ENCODE assay signal across 8 cellular contexts in the genomic region with DNA sequence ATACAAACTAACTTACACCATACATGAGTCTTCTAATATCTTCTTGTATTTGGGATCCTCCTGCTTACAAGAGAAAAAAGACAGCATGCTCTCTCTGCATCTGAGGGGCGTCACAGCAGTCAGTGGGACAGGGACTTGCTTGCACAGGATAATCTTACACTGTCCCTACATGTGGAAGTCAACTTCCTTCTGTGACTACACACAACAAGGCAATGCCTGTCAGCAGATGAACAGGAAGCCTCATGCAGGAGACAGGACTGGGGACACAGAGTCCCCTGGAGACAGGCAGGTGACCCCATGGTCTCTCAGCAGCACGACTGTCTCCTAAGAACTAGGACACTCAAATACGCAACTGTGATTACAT. TPM values are rescaled to one million over a fixed set of nuclear protein-coding genes. Genes with fewer than 3 reads are reported as not detected.
A peak's percentile ranks its signal among the peaks of the same experiment; 100 is the strongest.
DNase-seq lines count a peak whose midpoint lies in the region; ATAC-seq and TF ChIP-seq lines count a peak whose summit lies in the region.

No MANE protein-coding gene starts in this region.

- peak overlapping the region; percentile 10 for H3K4me3 Mint-ChIP-seq in natural killer cell
- H3K4me3 Mint-ChIP-seq in natural killer cell treated with Interleukin-12 subunit alpha and Interleukin-12 subunit beta and Interleukin-15 and Interleukin-18, amount 100 ng/mL, for 72 hours: no peak overlapping the region
- H3K4me3 Mint-ChIP-seq in central memory CD8-positive, alpha-beta T cell: no peak overlapping the region

- H3K36me3 Mint-ChIP-seq in natural killer cell: no peaks in the 10 kb centered on the region
- H3K36me3 Mint-ChIP-seq in natural killer cell treated with Interleukin-12 subunit alpha and Interleukin-12 subunit beta and Interleukin-15 and Interleukin-18, amount 100 ng/mL, for 72 hours: no peaks in the 10 kb centered on the region
- peaks cover 18% of the 10 kb centered on the region for H3K36me3 Mint-ChIP-seq in central memory CD8-positive, alpha-beta T cell (ENCODE audit: insufficient read depth)

- peak overlapping the region; percentile 31 for H3K9ac ChIP-seq in mesendoderm (ENCODE audit: low read length)

- no peak overlapping the region for H3K4me2 ChIP-seq in mesendoderm (ENCODE audit: low read length)

- TF ChIP-seq CTCF in natural killer cell (IDR thresholded peaks at IDR 0.05): no peak
- TF ChIP-seq CTCF in uterus (IDR thresholded peaks at IDR 0.05): no peak

- peak overlapping the region; percentile 69 for H3K56ac ChIP-seq in mesendoderm (ENCODE audit: low read length)

- H3K4me1 ChIP-seq in mesendoderm (ENCODE audit: control insufficient read depth, low read depth, low read length): peaks cover 21% of the 10 kb centered on the region
- peaks cover 0 to 8% of the 10 kb centered on the region in 2 donors for H3K4me1 ChIP-seq in uterus

- H4K5ac ChIP-seq in mesendoderm (ENCODE audit: low read length): no peak overlapping the region

- peaks cover 59 to 62% of the 10 kb centered on the region in 2 donors for H3K4me1 Mint-ChIP-seq in natural killer cell
- H3K4me1 Mint-ChIP-seq in natural killer cell treated with Interleukin-12 subunit alpha and Interleukin-12 subunit beta and Interleukin-15 and Interleukin-18, amount 100 ng/mL, for 72 hours (ENCODE audit: low read depth in 2 of 2): peaks cover 38 to 47% of the 10 kb centered on the region in 2 donors
- H3K4me1 Mint-ChIP-seq in central memory CD8-positive, alpha-beta T cell: peaks cover 61% of the 10 kb centered on the region

- no peaks in the 10 kb centered on the region for H3K9me3 ChIP-seq in uterus

- H3K4me3 ChIP-seq in mesendoderm (ENCODE audit: low read length): no peak overlapping the region
- peak overlapping the region in 1 of 2 donors; percentile 2 for H3K4me3 ChIP-seq in uterus

- H3K27ac Mint-ChIP-seq in natural killer cell: peak overlapping the region; percentile 29 to 68
- peak overlapping the region in 1 of 2 donors; percentile 66 for H3K27ac Mint-ChIP-seq in natural killer cell treated with Interleukin-12 subunit alpha and Interleukin-12 subunit beta and Interleukin-15 and Interleukin-18, amount 100 ng/mL, for 72 hours
- H3K27ac Mint-ChIP-seq in central memory CD8-positive, alpha-beta T cell (ENCODE audit: low read depth): peak overlapping the region; percentile 34

- peak overlapping the region; percentile 11 for H3K18ac ChIP-seq in mesendoderm (ENCODE audit: low read length)

- H3K79me2 ChIP-seq in mesendoderm (ENCODE audit: control insufficient read depth, insufficient read depth, low read length): peaks cover 34% of the 10 kb centered on the region

- no peak overlapping the region for H4K8ac ChIP-seq in mesendoderm (ENCODE audit: low read depth, low read length)

- H3K36me3 ChIP-seq in mesendoderm (ENCODE audit: control insufficient read depth, insufficient read depth, low read length): no peaks in the 10 kb centered on the region
- no peaks in the 10 kb centered on the region for H3K36me3 ChIP-seq in uterus

- DNase-seq in natural killer cell (no peak), mesendoderm (no peak), uterus (no peak), 8988T (no peak)
- DNase-seq in natural killer cell treated with Interleukin-12 subunit alpha and Interleukin-12 subunit beta and Interleukin-15 and Interleukin-18, amount 100 ng/mL, for 72 hours (ENCODE audit: low spot score): no peak
- no peak for DNase-seq in central memory CD8-positive, alpha-beta T cell (ENCODE audit: low spot score in 2 of 2)

- no CpG with 5 or more reads among the region's 3 CpGs for WGBS in mesendoderm (ENCODE audit: extremely low coverage, insufficient coverage, low lambda C conversion rate)

- H2BK15ac ChIP-seq in mesendoderm (replicated peaks; ENCODE audit: low read depth): no peak overlapping the region

- peak overlapping the region; percentile 28 for H2BK5ac ChIP-seq in mesendoderm (ENCODE audit: low read length)

- H3K79me1 ChIP-seq in mesendoderm (ENCODE audit: low read length): peaks cover 26% of the 10 kb centered on the region

- ATAC-seq in natural killer cell (peak in 1 of 3 donors; percentile 45), HG03097 (IDR thresholded peaks at IDR 0.05; ENCODE audit: low FRiP score, unreplicated experiment) (no peak), GM19397 (IDR thresholded peaks at IDR 0.05; ENCODE audit: unreplicated experiment) (no peak)
- no peak for ATAC-seq in natural killer cell treated with Interleukin-12 subunit alpha and Interleukin-12 subunit beta and Interleukin-15 and Interleukin-18, amount 100 ng/mL, for 72 hours
- no peak for ATAC-seq in central memory CD8-positive, alpha-beta T cell (replicated peaks; ENCODE audit: extremely low read depth, poor library complexity, severe bottlenecking)

- H3K27ac ChIP-seq in mesendoderm (ENCODE audit: low read depth, low read length) (peak overlapping the region; percentile 39), uterus (peak overlapping the region; percentile 31 to 59)

- TF ChIP-seq POLR2A in uterus (IDR thresholded peaks at IDR 0.05): no peak

- no peaks in the 10 kb centered on the region for H3K27me3 ChIP-seq in mesendoderm (ENCODE audit: insufficient read depth, low read length, poor library complexity)
- no peaks in the 10 kb centered on the region for H3K27me3 ChIP-seq in uterus

- H2BK120ac ChIP-seq in mesendoderm (ENCODE audit: low read depth, low read length): no peak overlapping the region

- H3K23ac ChIP-seq in mesendoderm (ENCODE audit: low read length): no peak overlapping the region

- H3K27me3 Mint-ChIP-seq in natural killer cell (ENCODE audit: low read depth in 2 of 2): no peaks in the 10 kb centered on the region
- H3K27me3 Mint-ChIP-seq in natural killer cell treated with Interleukin-12 subunit alpha and Interleukin-12 subunit beta and Interleukin-15 and Interleukin-18, amount 100 ng/mL, for 72 hours: no peaks in the 10 kb centered on the region
- no peaks in the 10 kb centered on the region for H3K27me3 Mint-ChIP-seq in central memory CD8-positive, alpha-beta T cell

- no peak overlapping the region for H2AK5ac ChIP-seq in mesendoderm (ENCODE audit: low read length)

- no peak overlapping the region for H3K4ac ChIP-seq in mesendoderm (ENCODE audit: low read depth, low read length)

- intact Hi-C loops in natural killer cell (cut with micrococcal nuclease): loop anchor here (5.0 kb wide), 1 partner anchor 33 kb away; no protein-coding TSS in a partner anchor
- intact Hi-C loops in uterus (cut with DNase I; ENCODE audit: low total_unique reads): loop anchor here (5.0 kb wide), 1 partner anchor 1008 kb away; the partner anchor contains the start of gene SMIM45

- H3K9me3 Mint-ChIP-seq in natural killer cell: no peaks in the 10 kb centered on the region
- H3K9me3 Mint-ChIP-seq in natural killer cell treated with Interleukin-12 subunit alpha and Interleukin-12 subunit beta and Interleukin-15 and Interleukin-18, amount 100 ng/mL, for 72 hours: no peaks in the 10 kb centered on the region
- H3K9me3 Mint-ChIP-seq in central memory CD8-positive, alpha-beta T cell: no peaks in the 10 kb centered on the region

RNA-seq across cellular contexts. Expression of gene PACSIN2, which starts 54.8 kb away (rescaled TPM):
- total RNA-seq in natural killer cell (10 to 100 TPM; 37.1 to 48.5 (median 47.6) TPM), uterus (10 to 100 TPM; 34.4 to 66.1 (median 48.0) TPM)
- 10 to 100 TPM; 34.5 to 64.0 TPM for total RNA-seq in natural killer cell treated with Interleukin-12 subunit alpha and Interleukin-12 subunit beta and Interleukin-15 and Interleukin-18, amount 100 ng/mL, for 72 hours
- polyA plus RNA-seq in mesendoderm (2013, experiment 1 of 2): 48.6 TPM
- 48.6 TPM for polyA plus RNA-seq in mesendoderm (2013, experiment 2 of 2)
